Comparison of ENCODE assay signal across 8 cellular contexts in the genomic region with DNA sequence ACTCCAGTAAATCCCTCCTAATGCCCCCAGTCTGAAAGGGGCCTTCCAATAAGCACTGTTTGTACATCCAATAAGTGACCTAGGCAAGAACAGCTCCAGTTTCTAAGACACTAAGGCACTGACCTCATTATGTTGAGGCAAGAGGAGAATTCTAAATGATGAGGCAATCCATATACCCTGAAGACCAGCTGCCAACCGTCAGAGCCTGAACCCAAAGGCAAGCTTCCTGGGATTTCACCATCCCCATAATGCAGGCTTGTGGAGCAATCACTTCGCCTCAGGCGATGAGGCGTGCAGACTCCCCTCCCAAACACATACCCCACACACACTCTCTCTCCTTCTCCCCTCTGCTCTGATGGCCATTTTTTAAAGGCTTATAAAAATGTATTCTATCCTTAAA. TPM values are rescaled to one million over a fixed set of nuclear protein-coding genes. Genes with fewer than 3 reads are reported as not detected.
DNase-seq lines count a peak whose midpoint lies in the region; ATAC-seq and TF ChIP-seq lines count a peak whose summit lies in the region.

No MANE protein-coding gene starts in this region.

- TF ChIP-seq CTCF in esophagus squamous epithelium (IDR thresholded peaks at IDR 0.05) (no peak), neural crest cell (conservative IDR thresholded peaks at IDR 0.05) (no peak)

- H3K27me3 Mint-ChIP-seq in neural crest cell (ENCODE audit: low read depth) = no peaks in the 10 kb centered on the region

- H3K36me3 ChIP-seq in esophagus squamous epithelium = no peaks in the 10 kb centered on the region

- DNase-seq in Daoy (ENCODE audit: low read depth) = peak; percentile 15
- DNase-seq in NOMO-1 (lab: John Stamatoyannopoulos, UW; ENCODE audit: unreplicated experiment in 2 of 2) = peak; percentile 43 to 74
- no peak for DNase-seq in esophagus squamous epithelium (lab: John Stamatoyannopoulos, UW)
- no peak for DNase-seq in neural crest cell (ENCODE audit: low read depth, low spot score)
- DNase-seq in stimulated activated CD8-positive, alpha-beta memory T cell treated with anti-CD3 and anti-CD28 coated beads, Interleukin-4, amount 100 ng/mL, for 48 hours = no peak

- no peaks in the 10 kb centered on the region for H3K27me3 ChIP-seq in esophagus squamous epithelium

- H3K36me3 Mint-ChIP-seq in neural crest cell (ENCODE audit: low read depth) = no peaks in the 10 kb centered on the region

- ATAC-seq in HG03139 (IDR thresholded peaks at IDR 0.05; ENCODE audit: unreplicated experiment) = no peak
- no peak for ATAC-seq in GM18867 (IDR thresholded peaks at IDR 0.05; ENCODE audit: unreplicated experiment)
- no peak for ATAC-seq in GM21515 (IDR thresholded peaks at IDR 0.05; ENCODE audit: unreplicated experiment)

- peak overlapping the region; percentile 2 for H3K4me3 Mint-ChIP-seq in neural crest cell

- no peak for TF ChIP-seq POLR2A in esophagus squamous epithelium (IDR thresholded peaks at IDR 0.05)

- 12 to 42% methylated on average over 4 of the region's 4 CpGs for WGBS in esophagus squamous epithelium, 2 donors

- H3K4me3 ChIP-seq in esophagus squamous epithelium = no peak overlapping the region

- H3K9me3 ChIP-seq in esophagus squamous epithelium = no peaks in the 10 kb centered on the region

- peak overlapping the region in 3 of 4 donors; percentile 7 to 70 (median 64) for H3K27ac ChIP-seq in esophagus squamous epithelium

- H3K27ac Mint-ChIP-seq in neural crest cell (ENCODE audit: unreplicated experiment) = no peak overlapping the region

- intact Hi-C loops in esophagus squamous epithelium (cut with DNase I) = no loop called here

- peaks cover 2% of the 10 kb centered on the region for H3K9me3 Mint-ChIP-seq in neural crest cell

- peaks cover 12 to 55% (median 29%) of the 10 kb centered on the region in 3 donors for H3K4me1 ChIP-seq in esophagus squamous epithelium

- peaks cover 38% of the 10 kb centered on the region for H3K4me1 Mint-ChIP-seq in neural crest cell

RNA-seq across cellular contexts. Expression of a gene that starts 49.5 kb away (rescaled TPM):
- total RNA-seq in Daoy (2014; rRNA removed; shearing (Covaris generic)) = 54.8 and 59.3 TPM in 2 replicates
- total RNA-seq in esophagus squamous epithelium (10 to 100 TPM; 22.3 to 45.6 (median 35.1) TPM), neural crest cell (45.3 and 51.5 TPM in 2 replicates)

Comparison
In these comparisons a context has a peak if more than half of its experiments do, and no peak if none do; other contexts are left out.
1. DNase-seq: peak in Daoy (single experiment) and NOMO-1 (2 of 2); none in esophagus squamous epithelium (single experiment), neural crest cell (single experiment) and stimulated activated CD8-positive, alpha-beta memory T cell treated with anti-CD3 and anti-CD28 coated beads, Interleukin-4, amount 100 ng/mL, for 48 hours (single experiment).